Comparison of ENCODE assay signal across 8 cellular contexts in genomic region chr11:75577198-75577597, GRCh38. TPM values are rescaled to one million over a fixed set of nuclear protein-coding genes. Genes with fewer than 3 reads are reported as not detected.
DNase-seq lines count a peak whose midpoint lies in the region; TF ChIP-seq lines count a peak whose summit lies in the region.

No MANE protein-coding gene starts in this region.

- H2AFZ ChIP-seq in OCI-LY3 (ENCODE audit: low read depth, low read length), result no peak overlapping the region

- H3K36me3 ChIP-seq in DOHH2 (ENCODE audit: control insufficient read depth, low read length) (no peaks in the 10 kb centered on the region), OCI-LY3 (replicated peaks; ENCODE audit: low read depth, low read length) (peaks cover 6% of the 10 kb centered on the region)

- H3K4me1 ChIP-seq in DOHH2 (ENCODE audit: control insufficient read depth, low read length), result peaks cover 9% of the 10 kb centered on the region
- peaks cover 10% of the 10 kb centered on the region for H3K4me1 ChIP-seq in OCI-LY3 (ENCODE audit: low read length)

- H3K27ac ChIP-seq in DOHH2 (ENCODE audit: low read depth, low read length) (no peak overlapping the region), OCI-LY3 (ENCODE audit: low read length) (no peak overlapping the region)

- peak; percentile 13 to 58 (median 39) for DNase-seq in activated naive CD4-positive, alpha-beta T cell (lab: John Stamatoyannopoulos, UW)
- DNase-seq in hepatic stellate cell (ENCODE audit: low spot score), result peak; percentile 59
- DNase-seq in stimulated activated CD8-positive, alpha-beta memory T cell treated with anti-CD3 and anti-CD28 coated beads, Interleukin-4, amount 100 ng/mL, for 1 hour (ENCODE audit: low read depth in 2 of 2, low spot score in 1 of 2), result peak; percentile 31 to 40
- no peak for DNase-seq in NK-92 (lab: John Stamatoyannopoulos, UW; ENCODE audit: unreplicated experiment)
- DNase-seq in NCI-H128 (lab: John Stamatoyannopoulos, UW; ENCODE audit: unreplicated experiment), result no peak
- DNase-seq in cerebellum (ENCODE audit: low spot score), result no peak

- H3K4me2 ChIP-seq in DOHH2 (ENCODE audit: low read length) (no peak overlapping the region; the same call in 1 of the 2 replicates), OCI-LY3 (ENCODE audit: low read length) (no peak overlapping the region)

- H3K79me2 ChIP-seq in DOHH2 (ENCODE audit: control insufficient read depth, low read length), result no peaks in the 10 kb centered on the region
- H3K79me2 ChIP-seq in OCI-LY3 (ENCODE audit: low read length), result no peaks in the 10 kb centered on the region

- H4K20me1 ChIP-seq in DOHH2 (ENCODE audit: control insufficient read depth, insufficient read depth, low read depth, low read length), result no peaks in the 10 kb centered on the region
- no peaks in the 10 kb centered on the region for H4K20me1 ChIP-seq in OCI-LY3 (ENCODE audit: insufficient read depth, low read length)

- H3K9ac ChIP-seq in OCI-LY3 (ENCODE audit: low read length), result no peak overlapping the region

- H3K9me3 ChIP-seq in DOHH2 (ENCODE audit: control insufficient read depth, insufficient read depth, low read length) (no peaks in the 10 kb centered on the region), OCI-LY3 (ENCODE audit: insufficient read depth, low read length) (no peaks in the 10 kb centered on the region)

- TF ChIP-seq CTCF in DOHH2 (IDR thresholded peaks at IDR 0.05; ENCODE audit: low read depth, low read length, poor library complexity, severe bottlenecking) (peak; percentile 47), OCI-LY3 (IDR thresholded peaks at IDR 0.05; ENCODE audit: low read depth, low read length) (peak; percentile 44)

- no peaks in the 10 kb centered on the region for H3F3A ChIP-seq in DOHH2 (ENCODE audit: control insufficient read depth, insufficient read depth)

- H3K27me3 ChIP-seq in DOHH2 (ENCODE audit: control insufficient read depth, low read length) (peaks cover 12% of the 10 kb centered on the region), OCI-LY3 (ENCODE audit: low read depth, low read length) (no peaks in the 10 kb centered on the region)

- H3K9me2 ChIP-seq in DOHH2 (replicated peaks; ENCODE audit: control insufficient read depth, low read length), result no peaks in the 10 kb centered on the region

- H3K4me3 ChIP-seq in DOHH2 (ENCODE audit: low read length), result no peak overlapping the region
- no peak overlapping the region for H3K4me3 ChIP-seq in OCI-LY3 (ENCODE audit: low read length)

RNA-seq across cellular contexts. Expression of gene SERPINH1, which starts 15.1 kb away (rescaled TPM):
- total RNA-seq in cerebellum, result 57.0 TPM

RNA-seq across cellular contexts. Expression of gene GDPD5, which starts 51.5 kb away (rescaled TPM):
- 30.2 TPM for total RNA-seq in cerebellum

Comparison
In these comparisons a context has a peak if more than half of its experiments do, and no peak if none do; other contexts are left out.
1. DNase-seq: peak in activated naive CD4-positive, alpha-beta T cell (4 of 4), hepatic stellate cell (single experiment) and stimulated activated CD8-positive, alpha-beta memory T cell treated with anti-CD3 and anti-CD28 coated beads, Interleukin-4, amount 100 ng/mL, for 1 hour (2 of 2); none in NK-92 (single experiment), NCI-H128 (single experiment) and cerebellum (single experiment).